ENCODE assay signal across 8 cellular contexts in the genomic region with DNA sequence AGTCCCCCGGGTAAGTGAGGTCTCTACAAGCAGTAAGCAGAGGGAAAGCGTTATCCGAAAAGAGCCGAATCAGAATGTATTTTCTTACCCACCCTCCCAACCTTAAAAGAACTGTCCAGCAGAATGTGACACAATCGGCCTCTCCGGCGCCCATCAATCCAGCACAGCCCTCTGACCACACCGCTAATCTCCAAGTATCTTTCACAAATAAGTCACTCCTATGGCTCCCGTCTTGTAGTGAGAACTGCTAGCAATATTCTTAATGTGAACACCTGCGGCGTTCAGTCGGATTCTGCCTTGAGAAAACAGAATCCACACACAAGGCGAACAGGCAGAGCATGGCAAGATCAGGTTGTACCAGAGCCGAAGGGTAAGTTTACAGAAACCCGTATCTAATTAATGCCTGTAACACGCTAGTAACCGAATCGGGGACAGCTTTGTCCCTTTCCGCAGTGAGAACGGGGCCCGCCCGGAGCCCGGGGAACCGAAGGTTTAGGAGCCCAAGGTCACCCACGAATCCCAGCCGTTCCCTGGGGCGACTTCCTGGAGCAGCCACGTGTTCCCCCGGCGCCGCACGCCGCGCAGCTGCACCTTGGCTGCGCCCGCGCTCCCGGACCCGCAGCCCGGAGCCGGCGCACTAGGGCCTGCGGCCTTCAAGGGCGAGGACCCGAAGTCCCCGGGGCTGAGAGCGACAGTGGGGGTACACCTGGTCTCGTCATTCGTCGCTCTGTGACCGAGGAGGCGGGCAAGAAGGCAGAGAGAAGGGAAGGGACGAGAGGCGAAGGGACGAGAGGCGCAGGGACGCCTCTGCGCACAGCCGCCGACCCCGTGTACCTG. TPM values are rescaled to one million over a fixed set of nuclear protein-coding genes. Genes with fewer than 3 reads are reported as not detected.
DNase-seq lines count a peak whose midpoint lies in the region; ATAC-seq, FAIRE-seq and TF ChIP-seq lines count a peak whose summit lies in the region.

No MANE protein-coding gene starts in this region.

- TF ChIP-seq RAD21 in Ishikawa (IDR thresholded peaks at IDR 0.05; ENCODE audit: low read depth) = no peak

- H3K9me3 ChIP-seq in SJSA1 (replicated peaks) (no peaks in the 10 kb centered on the region), pancreas (no peaks in the 10 kb centered on the region), transverse colon (no peaks in the 10 kb centered on the region)

- FAIRE-seq in pancreas (lab: Jason Lieb, UNC) = no peak

- H3K4me3 Mint-ChIP-seq in activated naive CD8-positive, alpha-beta T cell = peak overlapping the region; percentile 100

- 0% methylated on average over 53 to 61 of the region's 61 CpGs for WGBS in pancreas, 2 donors
- WGBS in transverse colon (ENCODE audit: low coverage in 1 of 2), 2 donors = 0 to 2% methylated on average over 5 to 40 of the region's 61 CpGs

- no peak for TF ChIP-seq EP300 in Ishikawa (IDR thresholded peaks at IDR 0.05; ENCODE audit: borderline replicate concordance)
- TF ChIP-seq EP300 in transverse colon (IDR thresholded peaks at IDR 0.05; ENCODE audit: low read depth) = no peak

- H3K9me3 Mint-ChIP-seq in activated naive CD8-positive, alpha-beta T cell (ENCODE audit: low read depth) = no peaks in the 10 kb centered on the region

- peaks cover 11% of the 10 kb centered on the region for H3K36me3 Mint-ChIP-seq in activated naive CD8-positive, alpha-beta T cell

- in situ Hi-C loops in transverse colon (cut with MboI; ENCODE audit: low pct_ligation_motif_present in 1 of 4, low pct_unique_long_range_greater_than_20kb in 1 of 4, low sequenced_read_pairs in 3 of 4) = no loop called here

- TF ChIP-seq CTCF in pancreas (IDR thresholded peaks at IDR 0.05) (no peak), transverse colon (IDR thresholded peaks at IDR 0.05) (no peak)

- intact Hi-C loops in Right ventricle myocardium superior (cut with DNase I) (no loop called here), pancreas (cut with DNase I) (no loop called here), transverse colon (cut with DNase I; ENCODE audit: low total_unique reads) (no loop called here)

- peak; percentile 41 for ATAC-seq in GM21576 (IDR thresholded peaks at IDR 0.05; ENCODE audit: unreplicated experiment)
- ATAC-seq in Right ventricle myocardium superior (ENCODE audit: poor library complexity) = peak; percentile 91
- ATAC-seq in pancreas = peak; percentile 76 to 86 (median 81)

- peaks cover 12% of the 10 kb centered on the region for H3K4me1 ChIP-seq in SJSA1 (replicated peaks)
- peaks cover 0 to 19% (median 15%) of the 10 kb centered on the region in 3 donors for H3K4me1 ChIP-seq in pancreas
- H3K4me1 ChIP-seq in transverse colon = peaks cover 0 to 41% (median 33%) of the 10 kb centered on the region in 4 donors

- peak overlapping the region; percentile 73 for H3K27ac ChIP-seq in SJSA1
- peak overlapping the region; percentile 91 to 98 (median 97) for H3K27ac ChIP-seq in pancreas
- H3K27ac ChIP-seq in transverse colon = peak overlapping the region; percentile 96 to 99 (median 98)

- H3K27ac Mint-ChIP-seq in activated naive CD8-positive, alpha-beta T cell = peak overlapping the region; percentile 98

- TF ChIP-seq POLR2A in transverse colon (IDR thresholded peaks at IDR 0.05) = no peak

- DNase-seq in DMS53 (lab: John Stamatoyannopoulos, UW) (peak; percentile 82), SJSA1 (ENCODE audit: low read depth in 1 of 2, low spot score in 2 of 2) (peak; percentile 41 to 49), Right ventricle myocardium superior (peak; percentile 78), pancreas (peak; percentile 73 to 91 (median 82)), transverse colon (peak; percentile 80)

- H3K27me3 Mint-ChIP-seq in activated naive CD8-positive, alpha-beta T cell = no peaks in the 10 kb centered on the region

- peak overlapping the region; percentile 85 for H3K4me3 ChIP-seq in SJSA1
- H3K4me3 ChIP-seq in pancreas = peak overlapping the region; percentile 78 to 97 (median 95)
- H3K4me3 ChIP-seq in transverse colon = peak overlapping the region; percentile 85 to 98 (median 91)

- H3K27me3 ChIP-seq in SJSA1 (replicated peaks) = no peaks in the 10 kb centered on the region
- no peaks in the 10 kb centered on the region for H3K27me3 ChIP-seq in pancreas
- no peaks in the 10 kb centered on the region for H3K27me3 ChIP-seq in transverse colon

- H3K4me1 Mint-ChIP-seq in activated naive CD8-positive, alpha-beta T cell (ENCODE audit: low read depth) = peaks cover 38% of the 10 kb centered on the region

- H3K36me3 ChIP-seq in SJSA1 (peaks cover 5% of the 10 kb centered on the region), pancreas (no peaks in the 10 kb centered on the region), transverse colon (peaks cover 0 to 1% (median 0%) of the 10 kb centered on the region in 4 donors)

TF ChIP-seq in Ishikawa, 13 proteins besides CTCF, POLR2A, EP300 and RAD21:
- TF ChIP-seq ZBTB7A (IDR thresholded peaks at IDR 0.05; ENCODE audit: low read depth) = no peak
- no peak for TF ChIP-seq CREB1 (IDR thresholded peaks at IDR 0.05; ENCODE audit: low read depth)
- TF ChIP-seq TCF12 (IDR thresholded peaks at IDR 0.05; ENCODE audit: low read depth) = no peak
- 0 out of 2 replicates have a peak, but pooled peaks have one; percentile 9 for TF ChIP-seq NFIC (IDR thresholded peaks at IDR 0.05)
- no peak for TF ChIP-seq TAF1 (IDR thresholded peaks at IDR 0.05; ENCODE audit: low read depth)
- TF ChIP-seq EGR1 (IDR thresholded peaks at IDR 0.05) = no peak
- TF ChIP-seq USF1 (IDR thresholded peaks at IDR 0.05) = peak; percentile 91
- TF ChIP-seq FOXM1 (IDR thresholded peaks at IDR 0.05; ENCODE audit: borderline replicate concordance, low read depth) = no peak
- TF ChIP-seq MAX (IDR thresholded peaks at IDR 0.05) = peak; percentile 96
- peak; percentile 8; the same call in 1 of the 2 replicates for TF ChIP-seq YY1 (IDR thresholded peaks at IDR 0.05; ENCODE audit: low read depth)
- no peak for TF ChIP-seq CEBPB (IDR thresholded peaks at IDR 0.05)
- TF ChIP-seq, protein P1, sequence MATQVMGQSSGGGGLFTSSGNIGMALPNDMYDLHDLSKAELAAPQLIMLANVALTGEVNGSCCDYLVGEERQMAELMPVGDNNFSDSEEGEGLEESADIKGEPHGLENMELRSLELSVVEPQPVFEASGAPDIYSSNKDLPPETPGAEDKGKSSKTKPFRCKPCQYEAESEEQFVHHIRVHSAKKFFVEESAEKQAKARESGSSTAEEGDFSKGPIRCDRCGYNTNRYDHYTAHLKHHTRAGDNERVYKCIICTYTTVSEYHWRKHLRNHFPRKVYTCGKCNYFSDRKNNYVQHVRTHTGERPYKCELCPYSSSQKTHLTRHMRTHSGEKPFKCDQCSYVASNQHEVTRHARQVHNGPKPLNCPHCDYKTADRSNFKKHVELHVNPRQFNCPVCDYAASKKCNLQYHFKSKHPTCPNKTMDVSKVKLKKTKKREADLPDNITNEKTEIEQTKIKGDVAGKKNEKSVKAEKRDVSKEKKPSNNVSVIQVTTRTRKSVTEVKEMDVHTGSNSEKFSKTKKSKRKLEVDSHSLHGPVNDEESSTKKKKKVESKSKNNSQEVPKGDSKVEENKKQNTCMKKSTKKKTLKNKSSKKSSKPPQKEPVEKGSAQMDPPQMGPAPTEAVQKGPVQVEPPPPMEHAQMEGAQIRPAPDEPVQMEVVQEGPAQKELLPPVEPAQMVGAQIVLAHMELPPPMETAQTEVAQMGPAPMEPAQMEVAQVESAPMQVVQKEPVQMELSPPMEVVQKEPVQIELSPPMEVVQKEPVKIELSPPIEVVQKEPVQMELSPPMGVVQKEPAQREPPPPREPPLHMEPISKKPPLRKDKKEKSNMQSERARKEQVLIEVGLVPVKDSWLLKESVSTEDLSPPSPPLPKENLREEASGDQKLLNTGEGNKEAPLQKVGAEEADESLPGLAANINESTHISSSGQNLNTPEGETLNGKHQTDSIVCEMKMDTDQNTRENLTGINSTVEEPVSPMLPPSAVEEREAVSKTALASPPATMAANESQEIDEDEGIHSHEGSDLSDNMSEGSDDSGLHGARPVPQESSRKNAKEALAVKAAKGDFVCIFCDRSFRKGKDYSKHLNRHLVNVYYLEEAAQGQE (IDR thresholded peaks at IDR 0.05; ENCODE audit: low read depth) = peak; percentile 74
- TF ChIP-seq TEAD4 (IDR thresholded peaks at IDR 0.05) = peak; percentile 3; the same call in 1 of the 2 replicates

RNA-seq across cellular contexts. Expression of gene TFRC, which starts 0.7 kb away (rescaled TPM):
- 77.3 and 92.3 TPM in 2 replicates for total RNA-seq in SJSA1 (2014; rRNA removed; shearing (Covaris generic))
- 56.4 TPM for total RNA-seq in Right ventricle myocardium superior
- total RNA-seq in pancreas = 10 to 100 TPM; 18.7 to 45.6 (median 31.2) TPM
- polyA plus RNA-seq in pancreas = 10 to 100 TPM in 1 of 2 donors, 1 to 10 TPM in 1; 7.8 to 20.9 TPM
- 100 to 1,000 TPM; 117 to 404 (median 181) TPM for total RNA-seq in transverse colon

Comparison
In these comparisons a context has a peak if more than half of its experiments do, and no peak if none do; other contexts are left out.
1. Peak in every context shown above with its lines: DNase-seq, ATAC-seq, H3K4me3 ChIP-seq and H3K27ac ChIP-seq.
2. ATAC-seq: peak in every context shown above with its lines; median percentile 91 in Right ventricle myocardium superior; 81 in pancreas; 41 in GM21576.